ENCODE assay signal across 25 cellular contexts in the genomic region with DNA sequence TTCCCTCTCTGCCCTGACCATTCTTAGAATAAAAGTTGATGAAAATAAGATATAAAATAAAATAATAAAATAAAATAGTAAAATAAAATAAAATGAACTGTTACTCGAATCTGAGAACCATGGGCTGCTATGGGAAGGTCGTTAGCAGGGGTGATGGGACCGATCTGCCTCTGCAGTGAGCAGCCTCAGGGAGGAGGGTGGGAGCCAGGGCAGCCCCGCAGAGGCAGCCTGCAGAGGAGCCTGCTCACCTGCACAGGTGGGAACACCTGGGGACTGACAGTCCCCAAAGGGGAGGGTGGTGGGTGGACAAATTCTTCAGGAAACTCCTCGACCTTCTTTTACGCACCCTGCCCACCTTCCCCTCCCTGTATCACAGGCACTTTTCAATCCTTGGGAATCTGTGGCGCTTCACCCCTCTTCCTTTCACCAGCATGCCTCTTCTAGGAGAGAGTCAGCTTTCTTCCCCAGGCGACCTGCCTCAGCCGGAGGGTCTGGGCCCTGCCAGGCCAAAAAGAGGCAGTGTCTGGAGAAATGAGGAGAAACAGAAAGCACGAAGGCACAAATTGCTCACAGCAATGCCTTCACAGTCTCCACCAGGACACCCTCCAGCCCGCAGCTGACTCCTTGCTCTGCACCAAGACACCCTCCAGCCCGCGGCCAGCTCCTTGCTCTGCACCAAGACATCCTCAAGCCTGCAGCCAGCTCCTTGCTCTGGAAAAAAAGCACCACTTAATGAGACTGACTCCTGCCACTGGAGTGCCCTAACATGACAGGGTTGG.
"Had no signal": no experiment of that assay in that cellular context is flagged by ENCODE, and none has a peak within 500 bp of the region (broad histone marks: within the 10 kb centered on the region; RNA-seq: fewer than 3 reads in every experiment).

No MANE protein-coding gene starts in this region.

- H3K4me3 ChIP-seq: adrenal gland, breast epithelium, SJSA1 had no signal

- H3K36me3 ChIP-seq: adrenal gland, breast epithelium, SJSA1 had no signal

- H3K27me3 ChIP-seq: adrenal gland had no signal

- H3K4me1 ChIP-seq: adrenal gland, breast epithelium, SJSA1 had no signal

- DNase-seq: activated CD4-positive, alpha-beta T cell treated with anti-CD3 and anti-CD28 coated beads for 48 hours; activated CD4-positive, alpha-beta T cell treated with anti-CD3 and anti-CD28 coated beads, Interleukin-2, amount 50 U/mL, for 4 hours; activated CD4-positive, CD25-positive, alpha-beta regulatory T cell treated with anti-CD3 and anti-CD28 coated beads, Interleukin-2, amount 50 U/mL, for 72 hours; activated CD8-positive, alpha-beta memory T cell treated with anti-CD3 and anti-CD28 coated beads, Interleukin-2, amount 10 ng/mL, durations not matched to agents 7 days and 5 days; activated CD8-positive, alpha-beta T cell treated with anti-CD3 and anti-CD28 coated beads, Interleukin-2, amount 10 ng/mL, durations not matched to agents 7 days and 5 days; activated gamma-delta T cell treated with Interleukin-2 at 50 U/mL for 16 hours; activated naive CD4-positive, alpha-beta T cell treated with anti-CD3 and anti-CD28 coated beads, Interleukin-2, amount 10 ng/mL, durations not matched to agents 7 days and 5 days; activated naive CD8-positive, alpha-beta T cell treated with anti-CD3 and anti-CD28 coated beads, Interleukin-2, amount 10 ng/mL, durations not matched to agents 7 days and 5 days; activated T-cell treated with anti-CD3 and anti-CD28 coated beads, Interleukin-2, amount 50 U/mL, for 4 hours; anterior cingulate cortex; IMR-90; Kasumi-1; KBM-7; NCI-H1105 treated with DMSO at 0.1 percent for 48 hours; NCI-H1436 treated with DMSO at 0.1 percent for 48 hours; NCI-H187; NCI-H2081; NCI-H510A treated with DMSO at 0.1 percent for 48 hours; NCI-H69; PC-3; SHP77 had no signal

- H3K9me3 ChIP-seq: adrenal gland, SJSA1 had no signal

- ATAC-seq: activated CD8-positive, alpha-beta memory T cell treated with anti-CD3 and anti-CD28 coated beads, Interleukin-2, amount 10 ng/mL, durations not matched to agents 7 days and 5 days; activated CD8-positive, alpha-beta T cell treated with anti-CD3 and anti-CD28 coated beads, Interleukin-2, amount 10 ng/mL, durations not matched to agents 7 days and 5 days; activated T-cell treated with anti-CD3 and anti-CD28 coated beads, Interleukin-2, amount 50 U/mL, for 4 hours; PC-3; SK-N-SH treated with all-trans-retinoic acid at 6 μM for 48 hours had no signal

- H3K27ac ChIP-seq: adrenal gland, breast epithelium, SJSA1 had no signal
